8 cellular contexts compared by ENCODE assay signal in the genomic region with DNA sequence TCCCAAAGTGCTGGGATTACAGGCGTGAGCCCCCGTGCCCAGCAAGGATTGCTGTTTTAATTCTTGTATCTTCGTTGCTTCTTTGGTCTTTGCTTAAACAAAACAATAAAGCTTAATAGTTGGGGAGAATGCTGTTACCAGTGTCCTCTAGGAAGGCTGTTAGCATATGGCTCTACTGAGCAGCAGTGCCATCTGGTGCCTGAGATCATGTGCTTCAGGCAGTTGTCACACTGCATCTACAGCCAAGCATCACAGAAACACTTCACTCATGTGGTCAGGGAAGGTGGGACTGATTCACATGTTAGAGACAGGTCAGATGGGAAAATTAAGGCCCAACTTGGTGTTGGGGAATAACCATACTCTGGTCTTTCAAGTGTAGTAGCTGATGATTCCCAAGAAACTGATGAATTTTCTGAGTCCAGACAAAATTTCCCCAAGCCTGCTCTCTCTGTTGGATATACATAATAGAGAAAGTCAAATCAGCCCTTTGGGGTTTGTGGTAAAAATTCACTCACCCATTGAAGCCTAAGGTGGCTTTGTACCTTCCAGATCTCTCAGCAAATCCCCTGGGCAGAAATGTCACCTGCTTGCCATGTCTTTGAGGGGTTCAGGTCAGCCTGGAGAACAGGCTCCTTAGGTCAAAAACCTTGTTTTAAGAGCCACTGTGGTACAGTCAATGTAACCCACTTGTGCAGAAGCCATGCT. TPM values are rescaled to one million over a fixed set of nuclear protein-coding genes. Genes with fewer than 3 reads are reported as not detected.
DNase-seq lines count a peak whose midpoint lies in the region; ATAC-seq, FAIRE-seq and TF ChIP-seq lines count a peak whose summit lies in the region.

No MANE protein-coding gene starts in this region.

- FAIRE-seq in GM12891 (lab: Jason Lieb, UNC) = peak; percentile 93

- no peak overlapping the region for H3K4me3 ChIP-seq in CD4-positive, CD25-positive, alpha-beta regulatory T cell (ENCODE audit: low read depth, low read length)
- no peak overlapping the region for H3K4me3 ChIP-seq in SJCRH30
- no peak overlapping the region for H3K4me3 ChIP-seq in naive thymus-derived CD4-positive, alpha-beta T cell (ENCODE audit: low read length)

- CTCF ChIA-PET in naive thymus-derived CD4-positive, alpha-beta T cell (lab: Charles Lee) = interaction anchor here (0.5 kb wide), 1 partner anchor 112 kb away, joined by 3 read pairs; no protein-coding TSS in a partner anchor

- DNase-seq in CD4-positive, CD25-positive, alpha-beta regulatory T cell = peak in 2 of 3 donors; percentile 24 to 39
- DNase-seq in GM12891 (ENCODE audit: insufficient read length, low spot score) = peak; percentile 36
- peak; percentile 42 for DNase-seq in HS-5 (ENCODE audit: low read depth)
- peak; percentile 32 to 64 for DNase-seq in SJCRH30
- peak; percentile 50 for DNase-seq in epidermal melanocyte (ENCODE audit: insufficient read length, low spot score)
- peak in 3 of 9 donors; percentile 12 to 22 (median 15) for DNase-seq in naive thymus-derived CD4-positive, alpha-beta T cell
- DNase-seq in natural killer cell treated with Interleukin-12 subunit alpha and Interleukin-12 subunit beta and Interleukin-15 and Interleukin-18, amount 100 ng/mL, for 72 hours (ENCODE audit: low spot score) = no peak

- peaks cover 15% of the 10 kb centered on the region for H3K36me3 ChIP-seq in CD4-positive, CD25-positive, alpha-beta regulatory T cell (ENCODE audit: control insufficient read depth, insufficient read depth, low read length)
- no peaks in the 10 kb centered on the region for H3K36me3 ChIP-seq in SJCRH30
- peaks cover 0 to 30% (median 0%) of the 10 kb centered on the region in 3 experiments for H3K36me3 ChIP-seq in naive thymus-derived CD4-positive, alpha-beta T cell (ENCODE audit: control insufficient read depth in 2 of 3, insufficient read depth in 3 of 3, low read length in 3 of 3)

- intact Hi-C loops in naive thymus-derived CD4-positive, alpha-beta T cell (cut with micrococcal nuclease) = no loop called here

- H3K4me3 Mint-ChIP-seq in CD4-positive, CD25-positive, alpha-beta regulatory T cell = no peak overlapping the region
- H3K4me3 Mint-ChIP-seq in naive thymus-derived CD4-positive, alpha-beta T cell = no peak overlapping the region
- H3K4me3 Mint-ChIP-seq in natural killer cell treated with Interleukin-12 subunit alpha and Interleukin-12 subunit beta and Interleukin-15 and Interleukin-18, amount 100 ng/mL, for 72 hours = no peak overlapping the region

- peak overlapping the region in 1 of 3 donors; percentile 62 for H3K27ac Mint-ChIP-seq in CD4-positive, CD25-positive, alpha-beta regulatory T cell
- peak overlapping the region in 2 of 9 donors; percentile 27 to 74 for H3K27ac Mint-ChIP-seq in naive thymus-derived CD4-positive, alpha-beta T cell
- H3K27ac Mint-ChIP-seq in natural killer cell treated with Interleukin-12 subunit alpha and Interleukin-12 subunit beta and Interleukin-15 and Interleukin-18, amount 100 ng/mL, for 72 hours = no peak overlapping the region

- ATAC-seq in CD4-positive, CD25-positive, alpha-beta regulatory T cell (ENCODE audit: low read depth in 2 of 2) = peak; percentile 50 to 58
- peak; percentile 57 for ATAC-seq in naive thymus-derived CD4-positive, alpha-beta T cell
- no peak for ATAC-seq in HG02763 (IDR thresholded peaks at IDR 0.05; ENCODE audit: unreplicated experiment)
- no peak for ATAC-seq in natural killer cell treated with Interleukin-12 subunit alpha and Interleukin-12 subunit beta and Interleukin-15 and Interleukin-18, amount 100 ng/mL, for 72 hours

- H3K4me1 ChIP-seq in CD4-positive, CD25-positive, alpha-beta regulatory T cell (ENCODE audit: control insufficient read depth, insufficient read depth, low read length, poor library complexity, severe bottlenecking) = peaks cover 10% of the 10 kb centered on the region
- no peaks in the 10 kb centered on the region for H3K4me1 ChIP-seq in SJCRH30
- H3K4me1 ChIP-seq in naive thymus-derived CD4-positive, alpha-beta T cell (ENCODE audit: control insufficient read depth in 2 of 2, insufficient read depth in 2 of 2, low read length in 2 of 2) = peaks cover 0 to 12% of the 10 kb centered on the region in 2 donors

- H3K36me3 Mint-ChIP-seq in CD4-positive, CD25-positive, alpha-beta regulatory T cell = peaks cover 35% of the 10 kb centered on the region
- H3K36me3 Mint-ChIP-seq in naive thymus-derived CD4-positive, alpha-beta T cell = peaks cover 8 to 39% (median 14%) of the 10 kb centered on the region in 5 donors
- no peaks in the 10 kb centered on the region for H3K36me3 Mint-ChIP-seq in natural killer cell treated with Interleukin-12 subunit alpha and Interleukin-12 subunit beta and Interleukin-15 and Interleukin-18, amount 100 ng/mL, for 72 hours

- POLR2A ChIA-PET in naive thymus-derived CD4-positive, alpha-beta T cell (lab: Charles Lee) = interaction anchor here (0.9 kb wide), 1 partner anchor 219 kb away, joined by 3 read pairs; no protein-coding TSS in a partner anchor

- peaks cover 8 to 23% (median 9%) of the 10 kb centered on the region in 4 donors for H3K4me1 Mint-ChIP-seq in CD4-positive, CD25-positive, alpha-beta regulatory T cell
- H3K4me1 Mint-ChIP-seq in naive thymus-derived CD4-positive, alpha-beta T cell = peaks cover 9 to 20% (median 11%) of the 10 kb centered on the region in 7 donors
- H3K4me1 Mint-ChIP-seq in natural killer cell treated with Interleukin-12 subunit alpha and Interleukin-12 subunit beta and Interleukin-15 and Interleukin-18, amount 100 ng/mL, for 72 hours (ENCODE audit: low read depth in 2 of 2) = no peaks in the 10 kb centered on the region

- H3K27me3 Mint-ChIP-seq in CD4-positive, CD25-positive, alpha-beta regulatory T cell = no peaks in the 10 kb centered on the region
- H3K27me3 Mint-ChIP-seq in naive thymus-derived CD4-positive, alpha-beta T cell = no peaks in the 10 kb centered on the region
- no peaks in the 10 kb centered on the region for H3K27me3 Mint-ChIP-seq in natural killer cell treated with Interleukin-12 subunit alpha and Interleukin-12 subunit beta and Interleukin-15 and Interleukin-18, amount 100 ng/mL, for 72 hours

- H3K9me3 ChIP-seq in CD4-positive, CD25-positive, alpha-beta regulatory T cell (ENCODE audit: control insufficient read depth in 2 of 2, low read length in 2 of 2) = no peaks in the 10 kb centered on the region
- H3K9me3 ChIP-seq in SJCRH30 (replicated peaks) = no peaks in the 10 kb centered on the region
- no peaks in the 10 kb centered on the region for H3K9me3 ChIP-seq in naive thymus-derived CD4-positive, alpha-beta T cell (ENCODE audit: control insufficient read depth in 2 of 3, low read length in 3 of 3)

- TF ChIP-seq POLR2A in GM12891 (IDR thresholded peaks at IDR 0.05; ENCODE audit: low read depth, low read length) = no peak

- H3K27ac ChIP-seq in CD4-positive, CD25-positive, alpha-beta regulatory T cell (ENCODE audit: insufficient read depth, low read length, poor library complexity, severe bottlenecking) = no peak overlapping the region
- H3K27ac ChIP-seq in SJCRH30 = no peak overlapping the region
- no peak overlapping the region for H3K27ac ChIP-seq in naive thymus-derived CD4-positive, alpha-beta T cell (ENCODE audit: low read depth, low read length)

- H3K27me3 ChIP-seq in CD4-positive, CD25-positive, alpha-beta regulatory T cell (ENCODE audit: control insufficient read depth, insufficient read depth, low read length) = no peaks in the 10 kb centered on the region
- H3K27me3 ChIP-seq in SJCRH30 = no peaks in the 10 kb centered on the region
- H3K27me3 ChIP-seq in naive thymus-derived CD4-positive, alpha-beta T cell (ENCODE audit: control insufficient read depth in 2 of 2, insufficient read depth in 2 of 2, low read length in 2 of 2) = no peaks in the 10 kb centered on the region

- H3K9me3 Mint-ChIP-seq in CD4-positive, CD25-positive, alpha-beta regulatory T cell = no peaks in the 10 kb centered on the region
- peaks cover 0 to under 1% (median 0%) of the 10 kb centered on the region in 11 donors for H3K9me3 Mint-ChIP-seq in naive thymus-derived CD4-positive, alpha-beta T cell
- no peaks in the 10 kb centered on the region for H3K9me3 Mint-ChIP-seq in natural killer cell treated with Interleukin-12 subunit alpha and Interleukin-12 subunit beta and Interleukin-15 and Interleukin-18, amount 100 ng/mL, for 72 hours

TF ChIP-seq in GM12891, 5 proteins besides CTCF, POLR2A, EP300 and RAD21:
- TF ChIP-seq SPI1 (IDR thresholded peaks at IDR 0.05; ENCODE audit: low read depth, low read length) = no peak
- TF ChIP-seq POU2F2 (IDR thresholded peaks at IDR 0.05; ENCODE audit: low read depth, low read length) = no peak
- no peak for TF ChIP-seq PAX5 (IDR thresholded peaks at IDR 0.05; ENCODE audit: insufficient read depth, low read length, severe bottlenecking)
- no peak for TF ChIP-seq POLR2AphosphoS5 (IDR thresholded peaks at IDR 0.05; ENCODE audit: low read depth, low read length)
- no peak for TF ChIP-seq TAF1 (IDR thresholded peaks at IDR 0.05; ENCODE audit: low read depth, low read length)
TF ChIP-seq in GM12891: peak in this region for 0.

RNA-seq across cellular contexts. Expression of a gene that starts 28.4 kb away (rescaled TPM):
- total RNA-seq in CD4-positive, CD25-positive, alpha-beta regulatory T cell = 11.4 TPM
- 10 to 100 TPM; 10.6 to 15.5 (median 13.4) TPM for polyA plus RNA-seq in CD4-positive, CD25-positive, alpha-beta regulatory T cell
- polyA plus RNA-seq in GM12891 (2012; ENCODE audit: low read depth, missing spikeins) = 6.5 TPM
- 15.3 and 15.6 TPM in 2 replicates for total RNA-seq in SJCRH30 (2014; rRNA removed; shearing (Covaris generic))
- 10 to 100 TPM in 2 of 5 experiments, 1 to 10 TPM in 3; 6.3 to 13.9 (median 9.6) TPM for total RNA-seq in naive thymus-derived CD4-positive, alpha-beta T cell
- 10 to 100 TPM; 13.4 to 15.9 TPM for polyA plus RNA-seq in naive thymus-derived CD4-positive, alpha-beta T cell
- 10 to 100 TPM; 10.8 to 11.2 TPM for total RNA-seq in natural killer cell treated with Interleukin-12 subunit alpha and Interleukin-12 subunit beta and Interleukin-15 and Interleukin-18, amount 100 ng/mL, for 72 hours

RNA-seq across cellular contexts. Expression of a gene that starts 43.0 kb away (rescaled TPM):
- not detected for total RNA-seq in CD4-positive, CD25-positive, alpha-beta regulatory T cell
- polyA plus RNA-seq in CD4-positive, CD25-positive, alpha-beta regulatory T cell = under 1 TPM; 0.08 to 0.17 (median 0.11) TPM
- 0.08 TPM for polyA plus RNA-seq in GM12891 (2012; ENCODE audit: low read depth, missing spikeins)
- total RNA-seq in SJCRH30 (2014; rRNA removed; shearing (Covaris generic)) = not detected in 2 replicates
- total RNA-seq in naive thymus-derived CD4-positive, alpha-beta T cell = under 1 TPM in 2 of 5 experiments, not detected in 3; 0.19 to 0.30 TPM
- polyA plus RNA-seq in naive thymus-derived CD4-positive, alpha-beta T cell = under 1 TPM; 0.07 to 0.21 TPM
- not detected for total RNA-seq in natural killer cell treated with Interleukin-12 subunit alpha and Interleukin-12 subunit beta and Interleukin-15 and Interleukin-18, amount 100 ng/mL, for 72 hours

RNA-seq across cellular contexts. Expression of a gene that starts 48.3 kb away (rescaled TPM):
- 19.2 TPM for total RNA-seq in CD4-positive, CD25-positive, alpha-beta regulatory T cell
- 10 to 100 TPM; 14.6 to 31.0 (median 24.0) TPM for polyA plus RNA-seq in CD4-positive, CD25-positive, alpha-beta regulatory T cell
- polyA plus RNA-seq in GM12891 (2012; ENCODE audit: low read depth, missing spikeins) = 9.0 TPM
- 17.4 and 19.6 TPM in 2 replicates for total RNA-seq in SJCRH30 (2014; rRNA removed; shearing (Covaris generic))
- total RNA-seq in naive thymus-derived CD4-positive, alpha-beta T cell = 10 to 100 TPM; 20.0 to 33.7 (median 26.8) TPM
- 10 to 100 TPM; 22.0 to 40.6 TPM for polyA plus RNA-seq in naive thymus-derived CD4-positive, alpha-beta T cell
- 10 to 100 TPM; 29.4 TPM for total RNA-seq in natural killer cell treated with Interleukin-12 subunit alpha and Interleukin-12 subunit beta and Interleukin-15 and Interleukin-18, amount 100 ng/mL, for 72 hours

Comparison
In these comparisons a context has a peak if more than half of its experiments do, and no peak if none do; other contexts are left out.
1. ATAC-seq: peak in CD4-positive, CD25-positive, alpha-beta regulatory T cell (2 of 2) and naive thymus-derived CD4-positive, alpha-beta T cell (single experiment); none in HG02763 (single experiment) and natural killer cell treated with Interleukin-12 subunit alpha and Interleukin-12 subunit beta and Interleukin-15 and Interleukin-18, amount 100 ng/mL, for 72 hours (0 of 2).